2 cellular contexts compared by ENCODE assay signal in genomic region chr3:132539681-132540080, GRCh38.
TF ChIP-seq lines count a peak whose summit lies in the region.

No MANE protein-coding gene starts in this region.

TF ChIP-seq in HepG2, 621 proteins besides CTCF, POLR2A, EP300 and RAD21:
- TF ChIP-seq PAXIP1 (CRISPR knock-in tag; conservative IDR thresholded peaks at IDR 0.05): no peak
- TF ChIP-seq CEBPB (IDR thresholded peaks at IDR 0.05; ENCODE audit: borderline replicate concordance, low read depth, low read length): peak; percentile 55; the same call in 1 of the 2 replicates

TF ChIP-seq in K562, 482 proteins besides CTCF, POLR2A, EP300 and RAD21:
- TF ChIP-seq ETS2 (tag; IDR thresholded peaks at IDR 0.05; ENCODE audit: borderline replicate concordance, poor library complexity, severe bottlenecking): no peak
- peak; percentile 50 for TF ChIP-seq CEBPB (tag; IDR thresholded peaks at IDR 0.05)
- no peak for TF ChIP-seq CEBPG (CRISPR knock-in tag; IDR thresholded peaks at IDR 0.05)
- peak in 1 of 2 experiments; percentile 62; a peak in 2 of 4 replicates for TF ChIP-seq CEBPG (tag; conservative IDR thresholded peaks at IDR 0.05 in 1 of 2, IDR thresholded peaks at IDR 0.05 in 1 of 2)
TF ChIP-seq in K562: peak in this region for 2.
